34 cellular contexts compared by ENCODE assay signal in genomic region chr9:20492772-20493171, GRCh38.
"Had no signal": no experiment of that assay in that cellular context is flagged by ENCODE, and none has a peak within 500 bp of the region (broad histone marks: within the 10 kb centered on the region; RNA-seq: fewer than 3 reads in every experiment).

No MANE protein-coding gene starts in this region.

- H3K9me3 ChIP-seq: MG63 had no signal

- H3K4me3 ChIP-seq: MG63 had no signal

- H3K27ac ChIP-seq: KMS-11 had no signal

- H3K36me3 ChIP-seq: MG63 had no signal

- DNase-seq: Karpas-422, Kasumi-1, MG63, MM.1S, MV-4-11, NCI-H1048, NCI-H1092, NCI-H1092 treated with DMSO at 0.1 percent for 48 hours, NCI-H1105, NCI-H1105 treated with DMSO at 0.1 percent for 48 hours, NCI-H1417, NCI-H1417 treated with DMSO at 0.1 percent for 48 hours, NCI-H1436, NCI-H1436 treated with DMSO at 0.1 percent for 48 hours, NCI-H146, NCI-H1694, NCI-H1694 treated with DMSO at 0.1 percent for 48 hours, NCI-H187, NCI-H187 treated with DMSO at 0.1 percent for 48 hours, NCI-H1930, NCI-H2029, NCI-H2029 treated with DMSO at 0.1 percent for 48 hours, NCI-H2081, NCI-H2081 treated with DMSO at 0.1 percent for 48 hours, NCI-H2107, NCI-H2171, NCI-H2171 treated with DMSO at 0.1 percent for 48 hours, NCI-H2227 treated with DMSO at 0.1 percent for 48 hours, NCI-H226, NCI-H345, NCI-H446, NCI-H446 treated with DMSO at 0.1 percent for 48 hours, NCI-H510A had no signal
